27 cellular contexts compared by ENCODE assay signal in genomic region chr12:124761056-124761455, GRCh38.
"Had no signal": no experiment of that assay in that cellular context is flagged by ENCODE, and none has a peak within 500 bp of the region (broad histone marks: within the 10 kb centered on the region; RNA-seq: fewer than 3 reads in every experiment).

No MANE protein-coding gene starts in this region.

- H3K27ac Mint-ChIP-seq: activated naive CD4-positive, alpha-beta T cell treated with anti-CD3 and anti-CD28 coated beads for 36 hours; immature natural killer cell; stimulated activated effector memory CD8-positive, alpha-beta T cell treated with anti-CD3 and anti-CD28 coated beads, Interleukin-12 subunit alpha, Interleukin-12 subunit beta, amount 100 ng/mL, for 72 hours; T-helper 1 cell treated with Interleukin-12 subunit alpha and Interleukin-12 subunit beta and Interleukin-4 antibody, amounts not matched to agents 30 μg/mL and 1 μg/mL, for 36 hours; WTC11 had no signal

- H3K9me3 ChIP-seq: ascending aorta, testis had no signal

- H3K79me2 ChIP-seq: hepatocyte, parathyroid adenoma had no signal

- DNase-seq: activated CD8-positive, alpha-beta memory T cell treated with anti-CD3 and anti-CD28 coated beads for 24 hours; activated CD8-positive, alpha-beta memory T cell treated with anti-CD3 and anti-CD28 coated beads, Interleukin-2, amount 50 U/mL, for 4 hours; activated effector memory CD4-positive, alpha-beta T cell treated with Interleukin-2 at 50 U/mL for 16 hours; activated naive CD4-positive, alpha-beta T cell treated with anti-CD3 and anti-CD28 coated beads for 36 hours; adrenal gland; brain microvascular endothelial cell; effector memory CD4-positive, alpha-beta T cell; glutamatergic neuron; immature natural killer cell; naive thymus-derived CD4-positive, alpha-beta T cell; nucleus accumbens; small intestine; T1000; testis had no signal

- ATAC-seq: esophagus mucosa; left lobe of liver; naive thymus-derived CD4-positive, alpha-beta T cell; sciatic nerve; WTC11 had no signal

- H3K36me3 ChIP-seq: adrenal gland, ascending aorta, brain microvascular endothelial cell, upper lobe of left lung had no signal

- H3K4me3 Mint-ChIP-seq: activated naive CD4-positive, alpha-beta T cell treated with anti-CD3 and anti-CD28 coated beads for 36 hours; naive thymus-derived CD4-positive, alpha-beta T cell; stimulated activated effector memory CD8-positive, alpha-beta T cell treated with anti-CD3 and anti-CD28 coated beads, Interleukin-12 subunit alpha, Interleukin-12 subunit beta, amount 100 ng/mL, for 72 hours; T-helper 1 cell treated with Interleukin-12 subunit alpha and Interleukin-12 subunit beta and Interleukin-4 antibody, amounts not matched to agents 30 μg/mL and 1 μg/mL, for 36 hours; WTC11 had no signal

- H2AFZ ChIP-seq: hepatocyte, parathyroid adenoma had no signal

- H3K27me3 ChIP-seq: adrenal gland, ascending aorta, hepatocyte, testis, upper lobe of left lung had no signal

- H3K4me3 ChIP-seq: adrenal gland, ascending aorta, hepatocyte, lung, testis, upper lobe of left lung had no signal

- H3K36me3 Mint-ChIP-seq: stimulated activated effector memory CD8-positive, alpha-beta T cell treated with anti-CD3 and anti-CD28 coated beads, Interleukin-12 subunit alpha, Interleukin-12 subunit beta, amount 100 ng/mL, for 72 hours had no signal

- FAIRE-seq: endothelial cell of umbilical vein, frontal cortex, small intestine had no signal

- H3K27ac ChIP-seq: ascending aorta, brain microvascular endothelial cell, hepatocyte, parathyroid adenoma, testis had no signal

- H3K9ac ChIP-seq: parathyroid adenoma had no signal

- H3K4me2 ChIP-seq: hepatocyte had no signal
